Comparison of ENCODE assay signal across 1 cellular context in genomic region chr10:56604624-56605023, GRCh38.
TF ChIP-seq lines count a peak whose summit lies in the region.

No MANE protein-coding gene starts in this region.

TF ChIP-seq in GM23338, 12 proteins besides CTCF, POLR2A, EP300 and RAD21 (continued from another document):
- TF ChIP-seq ETS1 (IDR thresholded peaks at IDR 0.05), result no peak
- no peak for TF ChIP-seq EZH2 (IDR thresholded peaks at IDR 0.05; ENCODE audit: low read depth, unreplicated experiment)
- TF ChIP-seq ZNF114 (CRISPR knock-in tag; IDR thresholded peaks at IDR 0.05), result no peak
